ENCODE assay signal across 14 cellular contexts in genomic region chr1:1117469-1117831, GRCh38. TPM values are rescaled to one million over a fixed set of nuclear protein-coding genes. Genes with fewer than 3 reads are reported as not detected.
A peak's percentile ranks its signal among the peaks of the same experiment; 100 is the strongest.
DNase-seq lines count a peak whose midpoint lies in the region; ATAC-seq, FAIRE-seq and TF ChIP-seq lines count a peak whose summit lies in the region.
"Had no signal": no experiment of that assay in that cellular context is flagged by ENCODE, and none has a peak within 500 bp of the region (broad histone marks: within the 10 kb centered on the region; RNA-seq: fewer than 3 reads in every experiment).

No MANE protein-coding gene starts in this region.

- intact Hi-C loops in activated CD4-positive, alpha-beta T cell treated with anti-CD3 and anti-CD28 coated beads, Interleukin-2, amount 10 ng/mL, durations not matched to agents 24 days and 14 days (cut with micrococcal nuclease), result loop anchor here (2.0 kb wide), 2 partner anchors 97 to 191 kb away; partner anchors contain the start of genes PUSL1 and TNFRSF4
- intact Hi-C loops in activated CD4-positive, alpha-beta T cell treated with anti-CD3 and anti-CD28 coated beads for 36 hours (cut with DNase I, micrococcal nuclease), result loop anchor here in 1 of 2 experiments (2.0 kb wide), 1 partner anchor 115 kb away; the partner anchor contains the start of genes B3GALT6 and SDF4
- intact Hi-C loops in pancreas (cut with DNase I), result loop anchor here in 1 of 3 donors (10.0 kb wide), 1 partner anchor 83 kb away; no protein-coding TSS in a partner anchor

- WGBS in pancreas, 2 donors, result 69 to 79% methylated on average over 20 of the region's 20 CpGs

- POLR2A ChIA-PET in activated CD4-positive, alpha-beta T cell treated with anti-CD3 and anti-CD28 coated beads for 36 hours (lab: Charles Lee), result interaction anchor here (0.6 kb wide), 1 partner anchor 152 kb away, joined by 4 read pairs; no protein-coding TSS in a partner anchor

- H3K27ac Mint-ChIP-seq in activated CD4-positive, alpha-beta T cell treated with anti-CD3 and anti-CD28 coated beads, Interleukin-2, amount 10 ng/mL, durations not matched to agents 24 days and 14 days, result no peak overlapping the region
- H3K27ac Mint-ChIP-seq in activated CD4-positive, alpha-beta T cell treated with anti-CD3 and anti-CD28 coated beads for 36 hours, result no peak overlapping the region
- H3K27ac Mint-ChIP-seq in chondrocyte (ENCODE audit: unreplicated experiment), result no peak overlapping the region

- H3K4me3 Mint-ChIP-seq in activated CD4-positive, alpha-beta T cell treated with anti-CD3 and anti-CD28 coated beads, Interleukin-2, amount 10 ng/mL, durations not matched to agents 24 days and 14 days, result peak overlapping the region; percentile 55
- H3K4me3 Mint-ChIP-seq in activated CD4-positive, alpha-beta T cell treated with anti-CD3 and anti-CD28 coated beads for 36 hours, result no peak overlapping the region
- H3K4me3 Mint-ChIP-seq in chondrocyte (ENCODE audit: unreplicated experiment), result no peak overlapping the region

- DNase-seq in activated CD4-positive, alpha-beta T cell treated with anti-CD3 and anti-CD28 coated beads, Interleukin-2, amount 10 ng/mL, durations not matched to agents 24 days and 14 days, result no peak
- DNase-seq in activated CD4-positive, alpha-beta T cell treated with anti-CD3 and anti-CD28 coated beads for 36 hours, result no peak
- DNase-seq in NAMALWA (ENCODE audit: low spot score) (peak; percentile 10), chondrocyte (ENCODE audit: low spot score) (peak; percentile 68), pancreas (peak in 5 of 6 donors; percentile 26 to 80 (median 52)), superior temporal gyrus (ENCODE audit: extremely low spot score) (no peak)
- DNase-seq: activated CD8-positive, alpha-beta memory T cell treated with anti-CD3 and anti-CD28 coated beads, Interleukin-2, amount 50 U/mL, for 48 hours; uterus had no signal

- H3K4me1 ChIP-seq in pancreas, result peaks cover 0 to 3% (median 0%) of the 10 kb centered on the region in 3 donors

- CTCF ChIA-PET in activated CD4-positive, alpha-beta T cell treated with anti-CD3 and anti-CD28 coated beads for 36 hours (lab: Charles Lee), result interaction anchor here (0.7 to 1.2 kb wide), 3 partner anchors 10 to 147 kb away, joined by 3 read pairs; no protein-coding TSS in a partner anchor

- no peaks in the 10 kb centered on the region for H3K9me3 ChIP-seq in pancreas
- H3K9me3 ChIP-seq: uterus had no signal

- H3K36me3 ChIP-seq in pancreas, result no peaks in the 10 kb centered on the region
- H3K36me3 ChIP-seq: cardiac muscle cell, uterus had no signal

- H3K27me3 ChIP-seq in pancreas, result no peaks in the 10 kb centered on the region
- H3K27me3 ChIP-seq: uterus had no signal

- no peak for ATAC-seq in activated CD4-positive, alpha-beta T cell treated with anti-CD3 and anti-CD28 coated beads for 36 hours
- ATAC-seq in pancreas, result no peak
- ATAC-seq in GM19467 (IDR thresholded peaks at IDR 0.05; ENCODE audit: unreplicated experiment), result no peak
- ATAC-seq in GM21528 (IDR thresholded peaks at IDR 0.05; ENCODE audit: low FRiP score, unreplicated experiment), result no peak

- H3K36me3 Mint-ChIP-seq in activated CD4-positive, alpha-beta T cell treated with anti-CD3 and anti-CD28 coated beads, Interleukin-2, amount 10 ng/mL, durations not matched to agents 24 days and 14 days (ENCODE audit: low read depth), result peaks cover 18% of the 10 kb centered on the region
- peaks cover 25% of the 10 kb centered on the region for H3K36me3 Mint-ChIP-seq in activated CD4-positive, alpha-beta T cell treated with anti-CD3 and anti-CD28 coated beads for 36 hours (ENCODE audit: low read depth)
- H3K36me3 Mint-ChIP-seq in chondrocyte (ENCODE audit: low read depth), result peaks cover 3% of the 10 kb centered on the region

- TF ChIP-seq CTCF in chondrocyte (IDR thresholded peaks at IDR 0.05) (no peak), pancreas (IDR thresholded peaks at IDR 0.05) (no peak)

- no peak overlapping the region for H3K4me3 ChIP-seq in pancreas

- peaks cover 9% of the 10 kb centered on the region for H3K9me3 Mint-ChIP-seq in activated CD4-positive, alpha-beta T cell treated with anti-CD3 and anti-CD28 coated beads, Interleukin-2, amount 10 ng/mL, durations not matched to agents 24 days and 14 days
- H3K9me3 Mint-ChIP-seq in activated CD4-positive, alpha-beta T cell treated with anti-CD3 and anti-CD28 coated beads for 36 hours (ENCODE audit: low read depth), result peaks cover 6% of the 10 kb centered on the region
- H3K9me3 Mint-ChIP-seq in chondrocyte (ENCODE audit: low read depth), result peaks cover 3% of the 10 kb centered on the region

- H3K27me3 Mint-ChIP-seq in activated CD4-positive, alpha-beta T cell treated with anti-CD3 and anti-CD28 coated beads, Interleukin-2, amount 10 ng/mL, durations not matched to agents 24 days and 14 days, result peaks cover 9% of the 10 kb centered on the region
- peaks cover 3% of the 10 kb centered on the region for H3K27me3 Mint-ChIP-seq in activated CD4-positive, alpha-beta T cell treated with anti-CD3 and anti-CD28 coated beads for 36 hours
- no peaks in the 10 kb centered on the region for H3K27me3 Mint-ChIP-seq in chondrocyte (ENCODE audit: low read depth)

- peaks cover 9% of the 10 kb centered on the region for H3K4me1 Mint-ChIP-seq in activated CD4-positive, alpha-beta T cell treated with anti-CD3 and anti-CD28 coated beads, Interleukin-2, amount 10 ng/mL, durations not matched to agents 24 days and 14 days
- H3K4me1 Mint-ChIP-seq in activated CD4-positive, alpha-beta T cell treated with anti-CD3 and anti-CD28 coated beads for 36 hours, result peaks cover 11% of the 10 kb centered on the region
- peaks cover 10% of the 10 kb centered on the region for H3K4me1 Mint-ChIP-seq in chondrocyte (ENCODE audit: low read depth)

- no peak for FAIRE-seq in pancreas (lab: Jason Lieb, UNC)

- H3K27ac ChIP-seq in pancreas, result no peak overlapping the region
- H3K27ac ChIP-seq: cardiac muscle cell, KMS-11, uterus had no signal

RNA-seq across cellular contexts. Expression of gene C1orf159, which starts 1.6 kb away (rescaled TPM):
- 24.5 and 28.0 TPM in 2 replicates for total RNA-seq in activated CD4-positive, alpha-beta T cell treated with anti-CD3 and anti-CD28 coated beads, Interleukin-2, amount 10 ng/mL, durations not matched to agents 24 days and 14 days
- 10 to 100 TPM; 11.3 to 13.5 TPM for total RNA-seq in activated CD4-positive, alpha-beta T cell treated with anti-CD3 and anti-CD28 coated beads for 36 hours
- total RNA-seq in chondrocyte (9.2 to 15.1 TPM (median 9.2 TPM) in 3 replicates), pancreas (1 to 10 TPM; 3.0 to 6.7 (median 4.0) TPM)
- 10 to 100 TPM; 20.9 to 30.7 TPM for polyA plus RNA-seq in pancreas

RNA-seq across cellular contexts. Expression of gene RNF223, which starts 43.3 kb away (rescaled TPM):
- total RNA-seq in activated CD4-positive, alpha-beta T cell treated with anti-CD3 and anti-CD28 coated beads, Interleukin-2, amount 10 ng/mL, durations not matched to agents 24 days and 14 days, result not detected in 2 replicates
- not detected for total RNA-seq in activated CD4-positive, alpha-beta T cell treated with anti-CD3 and anti-CD28 coated beads for 36 hours
- total RNA-seq in chondrocyte, result not detected in 3 replicates
- total RNA-seq in pancreas, result under 1 TPM in 4 of 6 donors, not detected in 2; 0.12 to 0.37 (median 0.16) TPM
- under 1 TPM; 0.05 to 0.34 TPM for polyA plus RNA-seq in pancreas
- total RNA-seq: uterus had no signal
- polyA plus RNA-seq: AG04450, cardiac muscle cell had no signal

RNA-seq across cellular contexts. Expression of gene TTLL10, which starts 56.2 kb away (rescaled TPM):
- not detected in 2 replicates for total RNA-seq in activated CD4-positive, alpha-beta T cell treated with anti-CD3 and anti-CD28 coated beads, Interleukin-2, amount 10 ng/mL, durations not matched to agents 24 days and 14 days
- not detected for total RNA-seq in activated CD4-positive, alpha-beta T cell treated with anti-CD3 and anti-CD28 coated beads for 36 hours
- not detected in 3 replicates for total RNA-seq in chondrocyte
- under 1 TPM in 5 of 6 donors, not detected in 1; 0.20 to 0.51 (median 0.38) TPM for total RNA-seq in pancreas
- polyA plus RNA-seq in pancreas, result 1 to 10 TPM; 1.0 to 1.6 TPM
- total RNA-seq: cardiac muscle cell, smooth muscle cell had no signal
- polyA plus RNA-seq: AG04450, smooth muscle cell had no signal

Comparison
In these comparisons a context has a peak if more than half of its experiments do, and no peak if none do; other contexts are left out.
1. DNase-seq: peak in NAMALWA (single experiment), chondrocyte (single experiment) and pancreas (5 of 6); none in activated CD4-positive, alpha-beta T cell treated with anti-CD3 and anti-CD28 coated beads, Interleukin-2, amount 10 ng/mL, durations not matched to agents 24 days and 14 days (single experiment), activated CD4-positive, alpha-beta T cell treated with anti-CD3 and anti-CD28 coated beads for 36 hours (single experiment) and superior temporal gyrus (single experiment).